Comparison of ENCODE assay signal across 19 cellular contexts in the genomic region with DNA sequence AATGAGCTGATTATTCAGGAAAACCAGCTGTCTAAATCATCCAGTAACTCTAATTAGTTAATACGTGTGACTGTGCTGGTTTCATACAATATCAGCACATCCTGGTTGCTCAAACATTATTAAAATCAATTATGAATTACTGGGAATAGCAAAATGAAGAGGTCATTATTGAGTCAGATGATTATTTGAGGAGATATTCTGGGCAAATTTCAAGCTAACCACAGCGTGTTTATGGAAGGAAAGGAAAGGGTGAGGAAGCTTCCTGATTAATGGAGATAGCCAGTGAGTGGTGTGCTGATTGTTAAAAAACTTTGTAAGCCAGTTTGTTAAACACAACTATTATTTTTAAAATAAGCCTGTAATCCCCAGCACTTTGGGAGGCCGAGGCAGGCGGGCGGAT.
DNase-seq lines count a peak whose midpoint lies in the region; ATAC-seq, FAIRE-seq and TF ChIP-seq lines count a peak whose summit lies in the region.
"Had no signal": no experiment of that assay in that cellular context is flagged by ENCODE, and none has a peak within 500 bp of the region (broad histone marks: within the 10 kb centered on the region; RNA-seq: fewer than 3 reads in every experiment).

No MANE protein-coding gene starts in this region.

- CTCF ChIA-PET in IMR-90 (lab: Yijun Ruan, JAX) (interaction anchor here (1.7 kb wide), 1 partner anchor 9 kb away, joined by 5 read pairs; no protein-coding TSS in a partner anchor), Caco-2 (lab: Charles Lee) (no interaction called here)

- H3K9me1 ChIP-seq in IMR-90 (ENCODE audit: insufficient read depth, low read length), result no peaks in the 10 kb centered on the region

- H3K36me3 ChIP-seq in IMR-90 (ENCODE audit: control insufficient read depth, insufficient read depth, low read length) (no peaks in the 10 kb centered on the region), astrocyte (ENCODE audit: insufficient read depth, low read length) (no peaks in the 10 kb centered on the region), mesenchymal stem cell (ENCODE audit: control insufficient read depth in 1 of 2, insufficient read depth in 2 of 2, low read depth in 1 of 2, low read length in 2 of 2) (no peaks in the 10 kb centered on the region), Caco-2 (ENCODE audit: control insufficient read depth, insufficient read depth, low read length) (no peaks in the 10 kb centered on the region)

- H2AFZ ChIP-seq in IMR-90 (replicated peaks; ENCODE audit: low read length, poor library complexity) (no peak overlapping the region), astrocyte (ENCODE audit: low read depth, low read length) (no peak overlapping the region), mesenchymal stem cell (ENCODE audit: low read depth, low read length) (no peak overlapping the region)

- H3K9me3 ChIP-seq in IMR-90 (ENCODE audit: control insufficient read depth, insufficient read depth, low read length), result no peaks in the 10 kb centered on the region
- H3K9me3 ChIP-seq in astrocyte (ENCODE audit: insufficient read depth, low read depth, low read length), result no peaks in the 10 kb centered on the region
- H3K9me3 ChIP-seq in mesenchymal stem cell (ENCODE audit: control insufficient read depth, low read length), result no peaks in the 10 kb centered on the region
- no peaks in the 10 kb centered on the region for H3K9me3 ChIP-seq in Caco-2

- H3K56ac ChIP-seq in IMR-90 (ENCODE audit: extremely low read depth, insufficient read depth, low read length), result no peak overlapping the region

- no peak overlapping the region for H4K5ac ChIP-seq in IMR-90 (ENCODE audit: low read depth, low read length)

- H4K8ac ChIP-seq in IMR-90 (ENCODE audit: low read depth in 2 of 2, low read length in 2 of 2) (no peak overlapping the region), mesenchymal stem cell (ENCODE audit: low read length) (no peak overlapping the region)

- H2BK5ac ChIP-seq in IMR-90 (ENCODE audit: low read depth, low read length, poor library complexity, severe bottlenecking), result no peak overlapping the region
- H2BK5ac ChIP-seq in mesenchymal stem cell (ENCODE audit: low read depth, low read length, poor library complexity, severe bottlenecking), result no peak overlapping the region

- H3K4me3 ChIP-seq in IMR-90 (ENCODE audit: insufficient read depth, low read depth, low read length) (no peak overlapping the region), astrocyte (ENCODE audit: insufficient read depth, low read depth, low read length) (no peak overlapping the region), fibroblast of villous mesenchyme (ENCODE audit: low read depth, low read length) (no peak overlapping the region), mesenchymal stem cell (ENCODE audit: insufficient read depth in 1 of 2, low read depth in 1 of 2, low read length in 2 of 2) (no peak overlapping the region), Caco-2 (ENCODE audit: low read depth, low read length) (no peak overlapping the region)

- no peak overlapping the region for H3K4me3 Mint-ChIP-seq in astrocyte (ENCODE audit: unreplicated experiment)
- no peak overlapping the region for H3K4me3 Mint-ChIP-seq in Caco-2 (ENCODE audit: unreplicated experiment)
- H3K4me3 Mint-ChIP-seq: CD8-positive, alpha-beta memory T cell had no signal

- in situ Hi-C loops in IMR-90 (cut with MboI; ENCODE audit: low sequenced_read_pairs), result no loop called here

- no CpG with 5 or more reads among the region's 5 CpGs for WGBS in IMR-90 (ENCODE audit: extremely low coverage in 2 of 2, insufficient read length in 1 of 2), 2 experiments
- WGBS in mesenchymal stem cell, result 88% methylated on average over 4 of the region's 5 CpGs

- H3K36me3 Mint-ChIP-seq in astrocyte (ENCODE audit: low read depth, unreplicated experiment), result no peaks in the 10 kb centered on the region
- no peaks in the 10 kb centered on the region for H3K36me3 Mint-ChIP-seq in Caco-2 (ENCODE audit: insufficient read depth, unreplicated experiment)
- H3K36me3 Mint-ChIP-seq: CD8-positive, alpha-beta memory T cell had no signal

- H3K27ac Mint-ChIP-seq in astrocyte (ENCODE audit: unreplicated experiment) (no peak overlapping the region), Caco-2 (ENCODE audit: unreplicated experiment) (no peak overlapping the region)
- H3K27ac Mint-ChIP-seq: CD8-positive, alpha-beta memory T cell had no signal

- no peak for FAIRE-seq in astrocyte (lab: Jason Lieb, UNC)

- POLR2A ChIA-PET in IMR-90 (lab: Charles Lee; ENCODE audit: unreplicated experiment), result no interaction called here
- POLR2A ChIA-PET in Caco-2 (lab: Charles Lee), result no interaction called here

- no peak overlapping the region for H3K4ac ChIP-seq in IMR-90 (ENCODE audit: low read depth, low read length)
- H3K4ac ChIP-seq in mesenchymal stem cell (ENCODE audit: low read depth in 1 of 2, low read length in 2 of 2), result no peak overlapping the region

- H3K27ac ChIP-seq in IMR-90 (ENCODE audit: insufficient read depth, low read length), result no peak overlapping the region
- no peak overlapping the region for H3K27ac ChIP-seq in astrocyte (ENCODE audit: low read depth, low read length)
- no peak overlapping the region for H3K27ac ChIP-seq in mesenchymal stem cell (ENCODE audit: low read length, poor library complexity, severe bottlenecking)
- H3K27ac ChIP-seq: C4-2B had no signal

- no peak overlapping the region for H2BK12ac ChIP-seq in mesenchymal stem cell (ENCODE audit: low read length in 2 of 2)

- H3K79me2 ChIP-seq in astrocyte (ENCODE audit: insufficient read depth, low read length), result no peaks in the 10 kb centered on the region

- BruUV-seq in IMR-90 (replicated peaks; lab: Mats Ljungman, UMichigan), result no TSS peak
- BruUV-seq in Caco-2 (replicated peaks; lab: Mats Ljungman, UMichigan), result no TSS peak

- H2BK120ac ChIP-seq in IMR-90 (ENCODE audit: low read depth, low read length), result no peak overlapping the region
- no peak overlapping the region for H2BK120ac ChIP-seq in mesenchymal stem cell (ENCODE audit: low read depth, low read length)

- no peaks in the 10 kb centered on the region for H3K4me1 ChIP-seq in IMR-90 (ENCODE audit: control insufficient read depth, insufficient read depth, low read length)
- no peaks in the 10 kb centered on the region for H3K4me1 ChIP-seq in astrocyte (ENCODE audit: insufficient read depth, low read length)
- no peaks in the 10 kb centered on the region for H3K4me1 ChIP-seq in mesenchymal stem cell (ENCODE audit: control insufficient read depth, insufficient read depth, low read depth, low read length)
- peaks cover 4% of the 10 kb centered on the region; the same call in 1 of the 2 replicates for H3K4me1 ChIP-seq in Caco-2

- no peak overlapping the region for H3K4me2 ChIP-seq in IMR-90 (ENCODE audit: low read depth, low read length)
- H3K4me2 ChIP-seq in astrocyte (ENCODE audit: low read length), result no peak overlapping the region
- H3K4me2 ChIP-seq in mesenchymal stem cell (ENCODE audit: low read length, poor library complexity, severe bottlenecking), result no peak overlapping the region

- H3K4me1 Mint-ChIP-seq in astrocyte (ENCODE audit: low read depth, unreplicated experiment) (peaks cover 2% of the 10 kb centered on the region), Caco-2 (ENCODE audit: low read depth, unreplicated experiment) (no peaks in the 10 kb centered on the region)
- H3K4me1 Mint-ChIP-seq: CD8-positive, alpha-beta memory T cell had no signal

- dilution Hi-C loops in IMR-90 (cut with HindIII; ENCODE audit: low sequenced_read_pairs, unreplicated experiment), result no loop called here

- H2BK15ac ChIP-seq in IMR-90 (ENCODE audit: low read depth, low read length), result no peak overlapping the region
- H2BK15ac ChIP-seq in mesenchymal stem cell (ENCODE audit: low read depth, poor library complexity, severe bottlenecking), result no peak overlapping the region

- no peak overlapping the region for H2BK20ac ChIP-seq in IMR-90 (ENCODE audit: low read depth, low read length)

- H3K27me3 ChIP-seq in IMR-90 (ENCODE audit: control insufficient read depth, insufficient read depth, low read length) (no peaks in the 10 kb centered on the region), astrocyte (ENCODE audit: insufficient read depth, low read length) (no peaks in the 10 kb centered on the region), mesenchymal stem cell (ENCODE audit: control insufficient read depth in 1 of 2, insufficient read depth in 1 of 2, low read length in 2 of 2) (no peaks in the 10 kb centered on the region), Caco-2 (replicated peaks; ENCODE audit: control insufficient read depth, insufficient read depth, low read length) (no peaks in the 10 kb centered on the region)

- DNase-seq in IMR-90, result peak; percentile 43
- peak; percentile 8 for DNase-seq in astrocyte (ENCODE audit: low read depth)
- DNase-seq in fibroblast of villous mesenchyme (ENCODE audit: low read depth), result peak; percentile 53
- peak; percentile 44 for DNase-seq in mesenchymal stem cell
- no peak for DNase-seq in NCI-H1092 treated with DMSO at 0.1 percent for 48 hours (lab: John Stamatoyannopoulos, UW)
- DNase-seq in Caco-2, result no peak
- DNase-seq in NCI-H1436 (lab: John Stamatoyannopoulos, UW), result no peak
- no peak for DNase-seq in mucosa of gallbladder (ENCODE audit: low spot score)
- DNase-seq: CD8-positive, alpha-beta memory T cell; DMS53; GDM1; KG1; MV-4-11; NCI-H1694 treated with DMSO at 0.1 percent for 48 hours; NCI-H2081 treated with DMSO at 0.1 percent for 48 hours; NCI-H526; OCI-M1; Right ventricle myocardium superior had no signal

- no peak overlapping the region for H3K18ac ChIP-seq in IMR-90 (ENCODE audit: low read depth, low read length)
- no peak overlapping the region for H3K18ac ChIP-seq in mesenchymal stem cell (ENCODE audit: low read depth in 1 of 2, low read length in 2 of 2)

- no peaks in the 10 kb centered on the region for H3K79me1 ChIP-seq in IMR-90 (ENCODE audit: low read depth in 1 of 2, low read length in 2 of 2)
- H3K79me1 ChIP-seq in mesenchymal stem cell (replicated peaks; ENCODE audit: low read length, poor library complexity, severe bottlenecking), result no peaks in the 10 kb centered on the region

- H3K14ac ChIP-seq in IMR-90 (replicated peaks; ENCODE audit: low read depth, low read length) (no peak overlapping the region), mesenchymal stem cell (ENCODE audit: low read length in 2 of 2) (no peak overlapping the region)

- H3K9ac ChIP-seq in IMR-90 (ENCODE audit: low read depth, low read length), result no peak overlapping the region
- no peak overlapping the region for H3K9ac ChIP-seq in astrocyte (ENCODE audit: low read length)
- H3K9ac ChIP-seq in mesenchymal stem cell (ENCODE audit: low read length), result no peak overlapping the region

- H4K20me1 ChIP-seq in IMR-90 (ENCODE audit: insufficient read depth, low read length) (no peaks in the 10 kb centered on the region), astrocyte (ENCODE audit: insufficient read depth, low read length) (no peaks in the 10 kb centered on the region)

- no peak for ATAC-seq in IMR-90 (ENCODE audit: low read depth)

- H2AK9ac ChIP-seq in IMR-90 (replicated peaks; ENCODE audit: low read depth, low read length, poor library complexity), result no peak overlapping the region

- no peak for TF ChIP-seq RAD21 in IMR-90 (IDR thresholded peaks at IDR 0.05; ENCODE audit: low read length)

- H2AK5ac ChIP-seq in IMR-90 (ENCODE audit: low read depth, low read length), result no peak overlapping the region
- no peak overlapping the region for H2AK5ac ChIP-seq in mesenchymal stem cell (ENCODE audit: low read length, severe bottlenecking)

- intact Hi-C loops in IMR-90 (cut with micrococcal nuclease) (no loop called here), Caco-2 (cut with micrococcal nuclease; ENCODE audit: unreplicated experiment) (no loop called here)

- TF ChIP-seq CTCF in IMR-90 (conservative IDR thresholded peaks at IDR 0.05; ENCODE audit: low read depth, low read length), result no peak
- TF ChIP-seq CTCF in astrocyte (IDR thresholded peaks at IDR 0.05; ENCODE audit: insufficient read depth, low read depth, low read length), result no peak
- no peak for TF ChIP-seq CTCF in fibroblast of villous mesenchyme (IDR thresholded peaks at IDR 0.05; ENCODE audit: insufficient read depth, low read depth, low read length)
- no peak for TF ChIP-seq CTCF in Caco-2 (IDR thresholded peaks at IDR 0.05; ENCODE audit: insufficient read depth in 1 of 2, low read depth in 1 of 2, low read length in 1 of 2, severe bottlenecking in 1 of 2, unreplicated experiment in 1 of 2)

- H3K9me3 Mint-ChIP-seq in astrocyte (ENCODE audit: unreplicated experiment), result no peaks in the 10 kb centered on the region
- no peaks in the 10 kb centered on the region for H3K9me3 Mint-ChIP-seq in Caco-2 (ENCODE audit: unreplicated experiment)

- H4K91ac ChIP-seq in IMR-90 (ENCODE audit: insufficient read depth, low read depth, low read length), result no peak overlapping the region
- no peak overlapping the region for H4K91ac ChIP-seq in mesenchymal stem cell (ENCODE audit: low read length)

- no peak overlapping the region for H3K23ac ChIP-seq in IMR-90 (ENCODE audit: low read depth, low read length)
- no peak overlapping the region for H3K23ac ChIP-seq in mesenchymal stem cell (ENCODE audit: low read length in 2 of 2)

- no peaks in the 10 kb centered on the region for H3K27me3 Mint-ChIP-seq in astrocyte (ENCODE audit: low read depth, unreplicated experiment)
- no peaks in the 10 kb centered on the region for H3K27me3 Mint-ChIP-seq in Caco-2 (ENCODE audit: insufficient read depth, unreplicated experiment)
- H3K27me3 Mint-ChIP-seq: CD8-positive, alpha-beta memory T cell had no signal

- TF ChIP-seq POLR2A in IMR-90 (IDR thresholded peaks at IDR 0.05; ENCODE audit: low read depth, low read length), result no peak

Comparison
In these comparisons a context has a peak if more than half of its experiments do, and no peak if none do; other contexts are left out.
1. DNase-seq: peak in IMR-90 (single experiment), astrocyte (single experiment), fibroblast of villous mesenchyme (single experiment) and mesenchymal stem cell (single experiment); none in NCI-H1092 treated with DMSO at 0.1 percent for 48 hours (single experiment), Caco-2 (0 of 2), NCI-H1436 (single experiment) and mucosa of gallbladder (single experiment).